In the genomic region with DNA sequence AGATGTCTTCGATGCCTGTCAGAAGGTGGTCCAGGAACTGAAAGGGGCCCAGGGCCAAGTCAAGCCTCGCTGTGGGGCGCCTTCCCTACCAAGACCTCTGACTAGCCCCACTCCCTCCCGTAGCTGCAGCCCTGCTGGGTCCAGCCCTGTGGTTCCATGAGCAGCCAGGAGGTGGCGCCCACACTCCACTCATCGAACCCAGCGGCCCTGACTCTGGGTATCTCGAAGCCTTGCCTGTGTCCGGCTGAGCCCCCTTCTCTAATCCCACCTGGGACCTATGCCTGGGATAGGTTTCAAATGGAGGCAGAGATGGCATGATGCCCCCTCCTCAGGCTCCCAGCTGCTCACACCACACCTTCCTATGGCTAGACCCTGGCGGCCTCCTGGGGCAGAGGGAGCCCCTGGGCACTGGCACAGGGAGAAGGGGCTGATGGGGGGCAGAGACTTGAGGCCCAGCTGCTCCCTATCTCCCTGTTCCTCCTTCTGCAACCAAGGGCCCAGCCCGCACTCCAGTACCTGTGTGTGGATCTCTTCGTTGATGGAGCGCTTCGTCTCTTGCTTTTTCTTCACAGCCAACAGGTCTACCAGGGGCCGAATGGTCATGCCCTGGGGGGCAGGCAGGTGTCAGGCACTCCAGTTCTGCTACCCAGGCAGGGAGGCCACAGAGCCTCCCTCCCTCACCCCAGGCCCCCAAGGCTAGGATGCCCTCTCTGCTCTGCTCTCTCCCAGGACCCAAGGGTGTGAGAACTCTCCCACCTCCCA, we compare ENCODE assay signal across 8 cellular contexts. TPM values are rescaled to one million over a fixed set of nuclear protein-coding genes. Genes with fewer than 3 reads are reported as not detected.
DNase-seq lines count a peak whose midpoint lies in the region; ATAC-seq, FAIRE-seq and TF ChIP-seq lines count a peak whose summit lies in the region.

No MANE protein-coding gene starts in this region.

- CTCF ChIA-PET in Caco-2 (lab: Charles Lee), result interaction anchor here (0.6 to 1.7 kb wide), 5 partner anchors 57 to 198 kb away, joined by 3 to 6 read pairs (median 4); no protein-coding TSS in a partner anchor

- no peak overlapping the region for H3K27ac Mint-ChIP-seq in Caco-2 (ENCODE audit: unreplicated experiment)

- no peaks in the 10 kb centered on the region for H3K27me3 ChIP-seq in Caco-2 (replicated peaks; ENCODE audit: control insufficient read depth, insufficient read depth, low read length)
- H3K27me3 ChIP-seq in RWPE2 (ENCODE audit: insufficient read depth, poor library complexity, severe bottlenecking), result no peaks in the 10 kb centered on the region

- TF ChIP-seq CTCF in Caco-2 (IDR thresholded peaks at IDR 0.05; ENCODE audit: insufficient read depth in 1 of 2, low read depth in 1 of 2, low read length in 1 of 2, severe bottlenecking in 1 of 2, unreplicated experiment in 1 of 2), result peak; percentile 82 to 86
- peak; percentile 90 for TF ChIP-seq CTCF in RWPE2 (IDR thresholded peaks at IDR 0.05; ENCODE audit: poor library complexity, severe bottlenecking)

- H3K9me3 ChIP-seq in Caco-2 (no peaks in the 10 kb centered on the region), RWPE2 (ENCODE audit: severe bottlenecking) (no peaks in the 10 kb centered on the region)

- DNase-seq in Caco-2 (peak; percentile 65 to 80), RWPE2 (ENCODE audit: low spot score) (no peak), germinal center (ENCODE audit: low spot score) (peak; percentile 81), pons (ENCODE audit: low spot score) (peak; percentile 48), urothelium cell line (ENCODE audit: low spot score) (peak; percentile 80)
- DNase-seq in activated effector memory CD4-positive, alpha-beta T cell treated with anti-CD3 and anti-CD28 coated beads, Interleukin-2, amount 50 U/mL, for 16 hours, result peak; percentile 93

- peaks cover 13% of the 10 kb centered on the region for H3K4me1 Mint-ChIP-seq in Caco-2 (ENCODE audit: low read depth, unreplicated experiment)

- no peak for FAIRE-seq in urothelium cell line (lab: Jason Lieb, UNC)

- ATAC-seq in HG02759 (IDR thresholded peaks at IDR 0.05; ENCODE audit: unreplicated experiment) (peak; percentile 38), RWPE2 (ENCODE audit: low read depth) (peak; percentile 60), HG03378 (IDR thresholded peaks at IDR 0.05; ENCODE audit: unreplicated experiment) (no peak)

- no TSS peak for BruUV-seq in Caco-2 (replicated peaks; lab: Mats Ljungman, UMichigan)

- no peaks in the 10 kb centered on the region; the same call in 1 of the 2 replicates for H3K36me3 ChIP-seq in Caco-2 (ENCODE audit: control insufficient read depth, insufficient read depth, low read length)
- peaks cover 42% of the 10 kb centered on the region for H3K36me3 ChIP-seq in RWPE2 (ENCODE audit: low read depth)

- POLR2A ChIA-PET in Caco-2 (lab: Charles Lee), result no interaction called here

- H3K4me1 ChIP-seq in Caco-2 (peaks cover 14% of the 10 kb centered on the region), RWPE2 (ENCODE audit: insufficient read depth, poor library complexity, severe bottlenecking) (peaks cover 19% of the 10 kb centered on the region)

- H3K9me3 Mint-ChIP-seq in Caco-2 (ENCODE audit: unreplicated experiment), result no peaks in the 10 kb centered on the region

- no peak overlapping the region for H3K27ac ChIP-seq in RWPE2 (ENCODE audit: poor library complexity, severe bottlenecking)

- H3K4me3 ChIP-seq in Caco-2 (ENCODE audit: low read depth, low read length) (no peak overlapping the region), RWPE2 (ENCODE audit: severe bottlenecking) (no peak overlapping the region)

- intact Hi-C loops in Caco-2 (cut with micrococcal nuclease; ENCODE audit: unreplicated experiment), result loop anchor here (1.0 kb wide), 1 partner anchor 181 kb away; no protein-coding TSS in a partner anchor

- no peak overlapping the region for H3K4me3 Mint-ChIP-seq in Caco-2 (ENCODE audit: unreplicated experiment)

- H3K27me3 Mint-ChIP-seq in Caco-2 (ENCODE audit: insufficient read depth, unreplicated experiment), result no peaks in the 10 kb centered on the region

- H3K36me3 Mint-ChIP-seq in Caco-2 (ENCODE audit: insufficient read depth, unreplicated experiment), result peaks cover 24% of the 10 kb centered on the region

RNA-seq across cellular contexts. Expression of a gene that starts 52.0 kb away (rescaled TPM):
- total RNA-seq in Caco-2 (2022), result 28.9 and 31.0 TPM in 2 replicates
